In the genomic region with DNA sequence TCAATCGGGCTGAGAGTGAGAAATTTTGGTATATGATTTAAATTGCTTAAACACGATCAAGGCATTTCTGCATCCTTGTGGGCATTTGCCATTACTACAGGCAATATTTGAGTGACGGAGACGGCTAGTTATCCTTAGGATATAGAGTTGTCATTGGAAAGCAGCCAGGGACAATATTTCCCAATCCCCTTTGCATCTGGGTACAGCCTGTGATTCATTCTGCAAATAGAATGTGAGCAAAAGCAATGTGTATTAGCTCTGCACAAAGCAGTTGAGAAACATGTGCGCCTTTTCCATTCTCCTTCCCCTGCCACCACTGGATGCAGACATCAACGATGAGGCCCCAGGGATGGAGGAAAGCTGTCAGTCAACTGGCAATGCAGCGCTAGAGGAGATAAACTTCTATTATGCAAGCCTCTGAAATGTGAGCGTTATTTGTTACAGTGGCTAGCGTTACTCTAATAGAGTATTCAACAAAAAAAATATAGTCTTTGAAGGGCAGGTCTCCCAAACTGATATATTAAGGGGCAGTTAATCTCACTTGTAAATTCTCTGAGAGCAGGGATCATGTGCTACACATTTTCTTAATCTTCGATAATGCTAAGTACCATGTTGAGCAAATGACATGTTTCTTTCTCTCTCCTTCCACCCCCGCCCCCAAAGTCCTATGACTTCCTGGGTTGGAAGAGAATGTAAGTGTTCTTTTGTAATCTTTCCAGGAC, we compare ENCODE assay signal across 1 cellular context.
TF ChIP-seq lines count a peak whose summit lies in the region.

No MANE protein-coding gene starts in this region.

TF ChIP-seq in HEK293, 187 proteins besides CTCF, POLR2A, EP300 and RAD21 (continued from another document):
- TF ChIP-seq, protein P1, sequence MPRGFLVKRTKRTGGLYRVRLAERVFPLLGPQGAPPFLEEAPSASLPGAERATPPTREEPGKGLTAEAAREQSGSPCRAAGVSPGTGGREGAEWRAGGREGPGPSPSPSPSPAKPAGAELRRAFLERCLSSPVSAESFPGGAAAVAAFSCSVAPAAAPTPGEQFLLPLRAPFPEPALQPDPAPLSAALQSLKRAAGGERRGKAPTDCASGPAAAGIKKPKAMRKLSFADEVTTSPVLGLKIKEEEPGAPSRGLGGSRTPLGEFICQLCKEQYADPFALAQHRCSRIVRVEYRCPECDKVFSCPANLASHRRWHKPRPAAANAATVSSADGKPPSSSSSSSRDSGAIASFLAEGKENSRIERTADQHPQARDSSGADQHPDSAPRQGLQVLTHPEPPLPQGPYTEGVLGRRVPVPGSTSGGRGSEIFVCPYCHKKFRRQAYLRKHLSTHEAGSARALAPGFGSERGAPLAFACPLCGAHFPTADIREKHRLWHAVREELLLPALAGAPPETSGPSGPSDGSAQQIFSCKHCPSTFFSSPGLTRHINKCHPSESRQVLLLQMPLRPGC (tag by site-specific recombination; IDR thresholded peaks at IDR 0.05), result 0 out of 2 replicates have a peak, but pooled peaks have one; percentile 19
- TF ChIP-seq ZEB2 (tag by site-specific recombination; IDR thresholded peaks at IDR 0.05) (peak; percentile 85), ZNF629 (tag by site-specific recombination; IDR thresholded peaks at IDR 0.05) (peak; percentile 68; the same call in 1 of the 2 replicates), PRDM1 (tag by site-specific recombination; IDR thresholded peaks at IDR 0.05) (peak; percentile 44; the same call in 1 of the 2 replicates), PRDM6 (tag by site-specific recombination; IDR thresholded peaks at IDR 0.05) (0 out of 2 replicates have a peak, but pooled peaks have one; percentile 11), ZNF184 (tag by site-specific recombination; IDR thresholded peaks at IDR 0.05) (0 out of 2 replicates have a peak, but pooled peaks have one; percentile 56), ZNF701 (tag by site-specific recombination; IDR thresholded peaks at IDR 0.05) (no peak), GLI2 (tag by site-specific recombination; IDR thresholded peaks at IDR 0.05; ENCODE audit: borderline replicate concordance, low read depth) (no peak), ZNF335 (tag by site-specific recombination; conservative IDR thresholded peaks at IDR 0.05) (peak; percentile 30), KLF9 (tag by site-specific recombination; IDR thresholded peaks at IDR 0.05; ENCODE audit: low read depth) (no peak), ZNF114 (tag by site-specific recombination; IDR thresholded peaks at IDR 0.05) (no peak), ZNF324 (tag by site-specific recombination; IDR thresholded peaks at IDR 0.05) (0 out of 2 replicates have a peak, but pooled peaks have one; percentile 24), MEIS1 (CRISPR knock-in tag; IDR thresholded peaks at IDR 0.05; ENCODE audit: borderline replicate concordance) (no peak), FEZF1 (tag by site-specific recombination; IDR thresholded peaks at IDR 0.05) (0 out of 2 replicates have a peak, but pooled peaks have one; percentile 49), SP7 (tag by site-specific recombination; IDR thresholded peaks at IDR 0.05) (peak; percentile 62), ZNF558 (tag by site-specific recombination; IDR thresholded peaks at IDR 0.05) (peak; percentile 51; the same call in 1 of the 2 replicates), ZBTB17 (tag by site-specific recombination; IDR thresholded peaks at IDR 0.05) (peak; percentile 93), ZNF654 (tag by site-specific recombination; IDR thresholded peaks at IDR 0.05; ENCODE audit: low read depth) (peak; percentile 13; the same call in 1 of the 2 replicates), ZBTB48 (tag by site-specific recombination; IDR thresholded peaks at IDR 0.05) (0 out of 2 replicates have a peak, but pooled peaks have one; percentile 12), TRIM28 (IDR thresholded peaks at IDR 0.05; ENCODE audit: borderline replicate concordance, low read length) (peak; percentile 56; the same call in 1 of the 2 replicates), MZF1 (tag by site-specific recombination; IDR thresholded peaks at IDR 0.05; ENCODE audit: borderline replicate concordance) (peak; percentile 94)
- TF ChIP-seq, protein P2, sequence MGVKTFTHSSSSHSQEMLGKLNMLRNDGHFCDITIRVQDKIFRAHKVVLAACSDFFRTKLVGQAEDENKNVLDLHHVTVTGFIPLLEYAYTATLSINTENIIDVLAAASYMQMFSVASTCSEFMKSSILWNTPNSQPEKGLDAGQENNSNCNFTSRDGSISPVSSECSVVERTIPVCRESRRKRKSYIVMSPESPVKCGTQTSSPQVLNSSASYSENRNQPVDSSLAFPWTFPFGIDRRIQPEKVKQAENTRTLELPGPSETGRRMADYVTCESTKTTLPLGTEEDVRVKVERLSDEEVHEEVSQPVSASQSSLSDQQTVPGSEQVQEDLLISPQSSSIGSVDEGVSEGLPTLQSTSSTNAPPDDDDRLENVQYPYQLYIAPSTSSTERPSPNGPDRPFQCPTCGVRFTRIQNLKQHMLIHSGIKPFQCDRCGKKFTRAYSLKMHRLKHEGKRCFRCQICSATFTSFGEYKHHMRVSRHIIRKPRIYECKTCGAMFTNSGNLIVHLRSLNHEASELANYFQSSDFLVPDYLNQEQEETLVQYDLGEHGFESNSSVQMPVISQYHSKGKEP (tag by site-specific recombination; IDR thresholded peaks at IDR 0.05), result peak; percentile 63
